Comparison of ENCODE assay signal across 8 cellular contexts in the genomic region with DNA sequence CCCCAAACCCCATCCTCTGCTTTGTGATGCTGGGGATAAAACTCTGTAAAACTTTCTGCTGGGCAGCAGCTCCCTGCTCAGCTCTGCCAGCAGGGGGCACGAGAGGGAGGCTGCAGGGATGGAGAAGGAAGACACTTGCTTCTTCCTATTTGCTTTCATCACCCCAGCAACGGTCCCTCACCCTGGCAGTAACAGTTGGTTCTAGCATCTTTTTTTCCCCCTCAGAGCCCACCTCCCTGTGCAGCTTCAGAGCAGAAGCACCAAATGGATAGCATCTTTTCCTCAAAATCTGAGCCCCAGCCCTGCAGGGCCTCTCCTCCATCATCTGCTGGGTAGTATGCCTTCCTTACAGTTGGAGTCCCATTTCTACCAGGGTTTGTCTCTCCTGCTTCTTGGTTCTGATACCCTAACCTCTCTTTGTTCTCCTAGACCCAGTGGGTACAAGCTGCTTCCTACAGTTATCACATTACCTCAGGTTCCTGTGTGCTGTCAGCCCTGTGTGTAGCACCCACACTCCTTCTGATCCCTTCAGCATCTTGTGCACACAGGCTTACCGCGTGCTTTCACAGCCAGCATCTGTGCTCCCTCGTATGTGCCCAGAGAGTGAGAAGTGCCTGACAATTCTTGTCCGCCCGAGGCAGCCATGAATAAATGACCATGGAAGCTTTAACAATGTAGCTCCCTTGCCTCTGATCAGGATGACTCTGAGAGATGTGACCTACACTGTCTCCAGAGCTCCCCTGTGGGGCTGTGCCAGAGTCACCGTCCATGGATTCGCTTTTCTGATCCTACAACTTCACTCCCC. TPM values are rescaled to one million over a fixed set of nuclear protein-coding genes. Genes with fewer than 3 reads are reported as not detected.
A peak's percentile ranks its signal among the peaks of the same experiment; 100 is the strongest.
DNase-seq lines count a peak whose midpoint lies in the region; ATAC-seq and TF ChIP-seq lines count a peak whose summit lies in the region.

No MANE protein-coding gene starts in this region.

- no peak overlapping the region for H3K27ac ChIP-seq in OCI-LY3 (ENCODE audit: low read length)

- peaks cover 10 to 21% of the 10 kb centered on the region in 2 donors for H3K4me1 Mint-ChIP-seq in natural killer cell
- H3K4me1 Mint-ChIP-seq in stimulated activated naive B cell treated with anti-CD40 and anti-IgM and Interleukin-4, amounts not matched to agents 10 μg/mL and 1 μg/mL and 100 μg/mL, for 72 hours: peaks cover 5 to 16% of the 10 kb centered on the region in 2 donors

- in situ Hi-C loops in ACHN (cut with HindIII; ENCODE audit: low pct_ligation_motif_present, low pct_unique_long_range_greater_than_20kb, low sequenced_read_pairs): loop anchor here (10.0 kb wide), 1 partner anchor 185 kb away; no protein-coding TSS in a partner anchor

- TF ChIP-seq POLR2A in GM18505 (IDR thresholded peaks at IDR 0.05; ENCODE audit: borderline replicate concordance, extremely low read depth, insufficient read depth, insufficient read length): no peak

- no peak overlapping the region for H3K9ac ChIP-seq in OCI-LY3 (ENCODE audit: low read length)

- H3K4me3 ChIP-seq in OCI-LY3 (ENCODE audit: low read length) (no peak overlapping the region), epithelial cell of esophagus (ENCODE audit: low read length) (no peak overlapping the region)

- H3K27me3 Mint-ChIP-seq in natural killer cell (ENCODE audit: low read depth in 2 of 2): no peaks in the 10 kb centered on the region
- H3K27me3 Mint-ChIP-seq in stimulated activated naive B cell treated with anti-CD40 and anti-IgM and Interleukin-4, amounts not matched to agents 10 μg/mL and 1 μg/mL and 100 μg/mL, for 72 hours: no peaks in the 10 kb centered on the region

- H3K27me3 ChIP-seq in OCI-LY3 (ENCODE audit: low read depth, low read length): no peaks in the 10 kb centered on the region

- H3K79me2 ChIP-seq in OCI-LY3 (ENCODE audit: low read length): peaks cover 5% of the 10 kb centered on the region; the same call in 1 of the 2 replicates

- H3K9me3 Mint-ChIP-seq in natural killer cell: no peaks in the 10 kb centered on the region
- H3K9me3 Mint-ChIP-seq in stimulated activated naive B cell treated with anti-CD40 and anti-IgM and Interleukin-4, amounts not matched to agents 10 μg/mL and 1 μg/mL and 100 μg/mL, for 72 hours: no peaks in the 10 kb centered on the region

- no peaks in the 10 kb centered on the region for H3K36me3 Mint-ChIP-seq in natural killer cell
- no peaks in the 10 kb centered on the region for H3K36me3 Mint-ChIP-seq in stimulated activated naive B cell treated with anti-CD40 and anti-IgM and Interleukin-4, amounts not matched to agents 10 μg/mL and 1 μg/mL and 100 μg/mL, for 72 hours

- peak; percentile 93 for TF ChIP-seq CTCF in OCI-LY3 (IDR thresholded peaks at IDR 0.05; ENCODE audit: low read depth, low read length)
- TF ChIP-seq CTCF in epithelial cell of esophagus (IDR thresholded peaks at IDR 0.05; ENCODE audit: insufficient read depth, low read depth, low read length, missing control alignments): peak; percentile 99
- peak; percentile 99 for TF ChIP-seq CTCF in natural killer cell (IDR thresholded peaks at IDR 0.05)

- H3K27ac Mint-ChIP-seq in natural killer cell: peak overlapping the region; percentile 77 to 91
- peak overlapping the region; percentile 38 for H3K27ac Mint-ChIP-seq in stimulated activated naive B cell treated with anti-CD40 and anti-IgM and Interleukin-4, amounts not matched to agents 10 μg/mL and 1 μg/mL and 100 μg/mL, for 72 hours

- H3K4me2 ChIP-seq in OCI-LY3 (ENCODE audit: low read length): no peak overlapping the region

- peak; percentile 77 for ATAC-seq in GM18505 (IDR thresholded peaks at IDR 0.05; ENCODE audit: unreplicated experiment)
- ATAC-seq in HG03558 (IDR thresholded peaks at IDR 0.05; ENCODE audit: extremely low read depth, unreplicated experiment): peak; percentile 59
- ATAC-seq in natural killer cell: peak; percentile 93 to 98 (median 96)
- ATAC-seq in stimulated activated naive B cell treated with anti-CD40 and anti-IgM and Interleukin-4, amounts not matched to agents 10 μg/mL and 1 μg/mL and 100 μg/mL, for 72 hours (replicated peaks): peak; percentile 85 to 94

- H3K36me3 ChIP-seq in OCI-LY3 (replicated peaks; ENCODE audit: low read depth, low read length): peaks cover 54% of the 10 kb centered on the region

- no peak overlapping the region for H2AFZ ChIP-seq in OCI-LY3 (ENCODE audit: low read depth, low read length)

- H4K20me1 ChIP-seq in OCI-LY3 (ENCODE audit: insufficient read depth, low read length): 0 out of 2 replicates have a peak, but pooled peaks cover 4% of the 10 kb centered on the region

- peak overlapping the region; percentile 46 for H3K4me3 Mint-ChIP-seq in natural killer cell
- H3K4me3 Mint-ChIP-seq in stimulated activated naive B cell treated with anti-CD40 and anti-IgM and Interleukin-4, amounts not matched to agents 10 μg/mL and 1 μg/mL and 100 μg/mL, for 72 hours: no peak overlapping the region

- H3K4me1 ChIP-seq in OCI-LY3 (ENCODE audit: low read length): no peaks in the 10 kb centered on the region

- peak; percentile 77 for DNase-seq in ACHN
- DNase-seq in activated T-cell treated with anti-CD3 and anti-CD28 coated beads for 24 hours (ENCODE audit: low read depth): peak; percentile 75
- DNase-seq in epithelial cell of esophagus (ENCODE audit: low read depth): peak; percentile 81
- DNase-seq in natural killer cell: peak; percentile 75
- peak; percentile 63 for DNase-seq in stimulated activated naive B cell treated with anti-CD40 and anti-IgM and Interleukin-4, amounts not matched to agents 10 μg/mL and 1 μg/mL and 100 μg/mL, for 72 hours

- intact Hi-C loops in natural killer cell (cut with micrococcal nuclease): loop anchor here (1.0 kb wide), 3 partner anchors 135 to 208 kb away; no protein-coding TSS in a partner anchor

- H3K9me3 ChIP-seq in OCI-LY3 (ENCODE audit: insufficient read depth, low read length): no peaks in the 10 kb centered on the region

RNA-seq across cellular contexts. Expression of gene CKAP2L, which starts 14.5 kb away (rescaled TPM):
- 1 to 10 TPM; 1.2 to 3.4 (median 1.2) TPM for total RNA-seq in natural killer cell

RNA-seq across cellular contexts. Expression of gene NT5DC4, which starts 29.1 kb away (rescaled TPM):
- 1 to 10 TPM in 1 of 3 donors, under 1 TPM in 1, not detected in 1; 0.45 to 2.0 TPM for total RNA-seq in natural killer cell

RNA-seq across cellular contexts. Expression of gene IL1A, which starts 34.3 kb away (rescaled TPM):
- 1 to 10 TPM in 1 of 3 donors, under 1 TPM in 1, not detected in 1; 0.45 to 1.6 TPM for total RNA-seq in natural killer cell
